16 cellular contexts compared by ENCODE assay signal in genomic region chr1:198024782-198025181, GRCh38.
A peak's percentile ranks its signal among the peaks of the same experiment; 100 is the strongest.
DNase-seq lines count a peak whose midpoint lies in the region; ATAC-seq, FAIRE-seq and TF ChIP-seq lines count a peak whose summit lies in the region.
"Had no signal": no experiment of that assay in that cellular context is flagged by ENCODE, and none has a peak within 500 bp of the region (broad histone marks: within the 10 kb centered on the region; RNA-seq: fewer than 3 reads in every experiment).

No MANE protein-coding gene starts in this region.

- H3K79me1 ChIP-seq in H1 (ENCODE audit: low read depth, low read length), result no peaks in the 10 kb centered on the region

- no peaks in the 10 kb centered on the region for H3K4me1 ChIP-seq in H1 (replicated peaks in 1 of 4; ENCODE audit: control insufficient read depth in 3 of 4, insufficient read depth in 4 of 4, low read length in 3 of 4)
- H3K4me1 ChIP-seq: esophagus squamous epithelium, pancreas had no signal

- H2AFZ ChIP-seq in H1 (ENCODE audit: low read length), result peak overlapping the region; percentile 91; the same call in 1 of the 2 replicates

- H3K79me2 ChIP-seq in H1 (ENCODE audit: control insufficient read depth in 1 of 2, insufficient read depth in 2 of 2, low read length in 2 of 2), result no peaks in the 10 kb centered on the region

- H3K27me3 Mint-ChIP-seq in activated naive CD4-positive, alpha-beta T cell treated with anti-CD3 and anti-CD28 coated beads for 36 hours (ENCODE audit: low read depth), result peaks cover 3% of the 10 kb centered on the region

- H3K23me2 ChIP-seq in H1 (ENCODE audit: low read depth, low read length), result no peaks in the 10 kb centered on the region

- no peak overlapping the region for H3K56ac ChIP-seq in H1 (replicated peaks; ENCODE audit: insufficient read length, low read depth, low read length)

- H2BK15ac ChIP-seq in H1 (ENCODE audit: low read length), result no peak overlapping the region

- H2BK12ac ChIP-seq in H1 (ENCODE audit: low read depth, low read length), result no peak overlapping the region

- peak; percentile 17 for DNase-seq in activated naive CD4-positive, alpha-beta T cell treated with anti-CD3 and anti-CD28 coated beads for 36 hours
- DNase-seq in activated naive CD4-positive, alpha-beta T cell treated with Interleukin-2 at 50 U/mL for 16 hours, result no peak
- DNase-seq in NCI-H226 (peak; percentile 57), H1 (ENCODE audit: low read depth in 1 of 2, low spot score in 2 of 2) (no peak), NCI-H1694 treated with DMSO at 0.1 percent for 48 hours (lab: John Stamatoyannopoulos, UW) (no peak), putamen (ENCODE audit: low spot score) (no peak)
- DNase-seq in stimulated activated naive CD8-positive, alpha-beta T cell treated with anti-CD3 and anti-CD28 coated beads, Interleukin-15, Interleukin-2, amounts not matched to agents 100 U/mL and 50 U/mL, for 24 hours, result no peak
- DNase-seq: activated gamma-delta T cell; DMS79; esophagus squamous epithelium; NCI-H146; pancreas; stimulated activated CD8-positive, alpha-beta memory T cell treated with anti-CD3 and anti-CD28 coated beads, Interleukin-4, amount 100 ng/mL, for 48 hours; T-helper 2 cell had no signal

- CTCF ChIA-PET in activated naive CD4-positive, alpha-beta T cell treated with anti-CD3 and anti-CD28 coated beads for 36 hours (lab: Charles Lee), result interaction anchor here (0.6 kb wide), 1 partner anchor 419 kb away, joined by 3 read pairs; no protein-coding TSS in a partner anchor
- CTCF ChIA-PET in H1 (lab: Charles Lee; ENCODE audit: partially characterized antibody), result interaction anchor here (1.4 to 1.6 kb wide), 2 partner anchors 29 to 100 kb away, joined by 4 read pairs; no protein-coding TSS in a partner anchor

- no peak overlapping the region for H3K23ac ChIP-seq in H1 (ENCODE audit: insufficient read length)

- intact Hi-C loops in activated naive CD4-positive, alpha-beta T cell treated with anti-CD3 and anti-CD28 coated beads for 36 hours (cut with micrococcal nuclease), result no loop called here

- no peak overlapping the region for H3K4me3 ChIP-seq in H1 (ENCODE audit: extremely low read depth in 1 of 4, insufficient read depth in 2 of 4, low read depth in 3 of 4, low read length in 4 of 4)
- H3K4me3 ChIP-seq: esophagus squamous epithelium, pancreas had no signal

- H3K4me2 ChIP-seq in H1 (ENCODE audit: insufficient read depth in 1 of 2, low read depth in 2 of 2, low read length in 2 of 2), result no peak overlapping the region

- no peak for TF ChIP-seq POLR2A in H1 (IDR thresholded peaks at IDR 0.05; ENCODE audit: control extremely low read depth in 1 of 2, low read depth in 2 of 2, low read length in 2 of 2)

- H4K8ac ChIP-seq in H1 (ENCODE audit: extremely low read depth, insufficient read depth, low read length), result no peak overlapping the region

- no peak overlapping the region for H2BK5ac ChIP-seq in H1 (ENCODE audit: low read depth, low read length)

- no peak overlapping the region for H4K91ac ChIP-seq in H1 (replicated peaks; ENCODE audit: insufficient read length, low read length)

- no peak for FAIRE-seq in H1 (lab: Jason Lieb, UNC)
- FAIRE-seq: pancreas had no signal

- H3K27ac Mint-ChIP-seq in activated naive CD4-positive, alpha-beta T cell treated with anti-CD3 and anti-CD28 coated beads for 36 hours, result no peak overlapping the region
- H3K27ac Mint-ChIP-seq: memory B cell had no signal

- TF ChIP-seq RAD21 in H1 (IDR thresholded peaks at IDR 0.05 in 1 of 2, conservative IDR thresholded peaks at IDR 0.05 in 1 of 2; ENCODE audit: low read depth in 2 of 2, low read length in 2 of 2), result no peak

- POLR2A ChIA-PET in H1 (lab: Charles Lee; ENCODE audit: partially characterized antibody), result no interaction called here

- no peaks in the 10 kb centered on the region for H3K36me3 ChIP-seq in H1 (ENCODE audit: control insufficient read depth in 2 of 4, insufficient read depth in 4 of 4, low read length in 3 of 4)
- H3K36me3 ChIP-seq: esophagus squamous epithelium, pancreas had no signal

- peak; percentile 75 for ATAC-seq in stimulated activated naive CD8-positive, alpha-beta T cell treated with anti-CD3 and anti-CD28 coated beads, Interleukin-15, Interleukin-2, amounts not matched to agents 100 U/mL and 50 U/mL, for 24 hours
- ATAC-seq in GM18907 (IDR thresholded peaks at IDR 0.05; ENCODE audit: unreplicated experiment), result no peak

- H3K14ac ChIP-seq in H1 (ENCODE audit: insufficient read length), result no peak overlapping the region

- TF ChIP-seq CTCF in H1 (IDR thresholded peaks at IDR 0.05; ENCODE audit: control extremely low read depth in 1 of 3, insufficient read depth in 1 of 3, low read depth in 1 of 3, low read length in 3 of 3), result no peak

- H3K9ac ChIP-seq in H1 (replicated peaks in 1 of 4; ENCODE audit: extremely low read depth in 1 of 4, low read depth in 3 of 4, low read length in 3 of 4), result no peak overlapping the region

- no peaks in the 10 kb centered on the region for H3K27me3 ChIP-seq in H1 (replicated peaks in 1 of 4; ENCODE audit: control insufficient read depth in 3 of 4, extremely low read depth in 1 of 4, insufficient read depth in 3 of 4, low read length in 3 of 4)
- H3K27me3 ChIP-seq: esophagus squamous epithelium, pancreas had no signal

- no peaks in the 10 kb centered on the region for H3K9me3 ChIP-seq in H1 (ENCODE audit: insufficient read depth in 2 of 2, low read depth in 1 of 2, low read length in 1 of 2)
- H3K9me3 ChIP-seq: esophagus squamous epithelium, pancreas had no signal

- no peak overlapping the region for H2BK20ac ChIP-seq in H1 (ENCODE audit: low read length)

- H3K18ac ChIP-seq in H1 (ENCODE audit: extremely low read depth, low read length), result no peak overlapping the region

- H4K5ac ChIP-seq in H1 (ENCODE audit: insufficient read length, low read depth, low read length), result no peak overlapping the region

- H3K9me3 Mint-ChIP-seq in activated naive CD4-positive, alpha-beta T cell treated with anti-CD3 and anti-CD28 coated beads for 36 hours, result no peaks in the 10 kb centered on the region
- H3K9me3 Mint-ChIP-seq: memory B cell had no signal

- H2AK5ac ChIP-seq in H1 (ENCODE audit: low read depth, low read length), result no peak overlapping the region

- TF ChIP-seq EP300 in H1 (IDR thresholded peaks at IDR 0.05; ENCODE audit: borderline replicate concordance in 1 of 2, low read depth in 2 of 2, low read length in 2 of 2), result no peak

- no peak overlapping the region for H3K4me3 Mint-ChIP-seq in activated naive CD4-positive, alpha-beta T cell treated with anti-CD3 and anti-CD28 coated beads for 36 hours
- H3K4me3 Mint-ChIP-seq: memory B cell had no signal

- H4K20me1 ChIP-seq in H1 (replicated peaks in 1 of 2; ENCODE audit: control insufficient read depth in 1 of 2, insufficient read depth in 2 of 2, low read length in 2 of 2), result no peaks in the 10 kb centered on the region

- H3K4ac ChIP-seq in H1 (replicated peaks; ENCODE audit: insufficient read length, low read depth, low read length), result no peak overlapping the region

- H2BK120ac ChIP-seq in H1 (replicated peaks; ENCODE audit: low read depth, low read length), result no peak overlapping the region

- H3K36me3 Mint-ChIP-seq in activated naive CD4-positive, alpha-beta T cell treated with anti-CD3 and anti-CD28 coated beads for 36 hours (ENCODE audit: low read depth), result no peaks in the 10 kb centered on the region
- H3K36me3 Mint-ChIP-seq: memory B cell had no signal

- peaks cover 4% of the 10 kb centered on the region for H3K4me1 Mint-ChIP-seq in activated naive CD4-positive, alpha-beta T cell treated with anti-CD3 and anti-CD28 coated beads for 36 hours (ENCODE audit: low read depth)
- H3K4me1 Mint-ChIP-seq: memory B cell had no signal

- H3K27ac ChIP-seq in H1 (ENCODE audit: low read depth, low read length), result no peak overlapping the region
- H3K27ac ChIP-seq: esophagus squamous epithelium, pancreas had no signal

TF ChIP-seq in H1, 55 proteins besides CTCF, POLR2A, EP300 and RAD21:
- TF ChIP-seq GABPA (IDR thresholded peaks at IDR 0.05; ENCODE audit: borderline replicate concordance, insufficient read depth, low read length), result no peak
- TF ChIP-seq JUND (IDR thresholded peaks at IDR 0.05; ENCODE audit: low read length), result 0 out of 2 replicates have a peak, but pooled peaks have one; percentile 31

Comparison
In these comparisons a context has a peak if more than half of its experiments do, and no peak if none do; other contexts are left out.
1. DNase-seq: peak in activated naive CD4-positive, alpha-beta T cell treated with anti-CD3 and anti-CD28 coated beads for 36 hours (single experiment) and NCI-H226 (single experiment); none in activated naive CD4-positive, alpha-beta T cell treated with Interleukin-2 at 50 U/mL for 16 hours (single experiment), H1 (0 of 2), stimulated activated naive CD8-positive, alpha-beta T cell treated with anti-CD3 and anti-CD28 coated beads, Interleukin-15, Interleukin-2, amounts not matched to agents 100 U/mL and 50 U/mL, for 24 hours (single experiment), NCI-H1694 treated with DMSO at 0.1 percent for 48 hours (single experiment) and putamen (single experiment).